Comparison of ENCODE assay signal across 8 cellular contexts in the genomic region with DNA sequence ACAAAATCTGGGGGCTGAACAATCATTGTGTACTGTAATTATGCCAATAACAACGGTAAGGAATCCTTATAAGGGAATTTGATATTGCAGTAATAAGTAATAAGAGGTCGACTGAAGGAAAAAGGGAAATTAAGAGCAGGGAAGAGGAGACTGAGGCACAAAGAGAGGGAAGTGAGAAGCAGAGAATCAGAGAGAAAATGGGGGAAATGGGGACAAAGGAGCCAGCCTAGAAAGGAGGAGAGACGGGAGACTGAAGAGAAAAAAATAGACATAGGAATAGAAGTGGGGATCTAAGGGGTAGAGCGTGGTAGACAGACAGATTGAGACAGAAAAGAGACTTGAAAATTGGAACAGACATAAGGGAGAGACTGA. TPM values are rescaled to one million over a fixed set of nuclear protein-coding genes. Genes with fewer than 3 reads are reported as not detected.
DNase-seq lines count a peak whose midpoint lies in the region; ATAC-seq and TF ChIP-seq lines count a peak whose summit lies in the region.

No MANE protein-coding gene starts in this region.

- H3K4me3 ChIP-seq in right atrium auricular region, result peak overlapping the region; percentile 37 to 52

- peak overlapping the region; percentile 66 to 73 for H3K4me3 Mint-ChIP-seq in effector memory CD8-positive, alpha-beta T cell
- H3K4me3 Mint-ChIP-seq in natural killer cell, result peak overlapping the region; percentile 97

- H3K27ac ChIP-seq in right atrium auricular region, result peak overlapping the region in 1 of 2 donors; percentile 54

- peaks cover 25 to 29% of the 10 kb centered on the region in 2 donors for H3K27me3 Mint-ChIP-seq in effector memory CD8-positive, alpha-beta T cell
- peaks cover 9 to 16% of the 10 kb centered on the region in 2 donors for H3K27me3 Mint-ChIP-seq in natural killer cell (ENCODE audit: low read depth in 2 of 2)

- H3K36me3 Mint-ChIP-seq in effector memory CD8-positive, alpha-beta T cell (ENCODE audit: insufficient read depth), result no peaks in the 10 kb centered on the region
- peaks cover 15% of the 10 kb centered on the region for H3K36me3 Mint-ChIP-seq in natural killer cell

- no peaks in the 10 kb centered on the region for H3K4me1 Mint-ChIP-seq in effector memory CD8-positive, alpha-beta T cell (ENCODE audit: low read depth in 2 of 2)
- peaks cover 14 to 15% of the 10 kb centered on the region in 2 donors for H3K4me1 Mint-ChIP-seq in natural killer cell

- peaks cover 0 to 80% of the 10 kb centered on the region in 2 donors for H3K9me3 ChIP-seq in right atrium auricular region

- no peak overlapping the region for H3K27ac Mint-ChIP-seq in effector memory CD8-positive, alpha-beta T cell
- H3K27ac Mint-ChIP-seq in natural killer cell, result peak overlapping the region; percentile 87 to 91

- no peaks in the 10 kb centered on the region for H3K4me1 ChIP-seq in right atrium auricular region

- intact Hi-C loops in Right ventricle myocardium inferior (cut with DNase I), result loop anchor here (2.0 kb wide), 1 partner anchor 42 kb away; no protein-coding TSS in a partner anchor
- intact Hi-C loops in natural killer cell (cut with micrococcal nuclease), result no loop called here

- no peak for TF ChIP-seq CTCF in right atrium auricular region (IDR thresholded peaks at IDR 0.05)
- no peak for TF ChIP-seq CTCF in natural killer cell (IDR thresholded peaks at IDR 0.05)

- peaks cover 20 to 26% of the 10 kb centered on the region in 2 donors for H3K9me3 Mint-ChIP-seq in effector memory CD8-positive, alpha-beta T cell
- peaks cover 13% of the 10 kb centered on the region in 2 donors for H3K9me3 Mint-ChIP-seq in natural killer cell

- no peaks in the 10 kb centered on the region for H3K27me3 ChIP-seq in right atrium auricular region

- DNase-seq in right atrium auricular region (ENCODE audit: low spot score) (no peak), Right ventricle myocardium inferior (ENCODE audit: missing footprints) (no peak), natural killer cell (no peak), SHP77 treated with DMSO at 0.1 percent for 48 hours (lab: John Stamatoyannopoulos, UW) (no peak)
- DNase-seq in effector memory CD8-positive, alpha-beta T cell, result no peak
- no peak for DNase-seq in activated effector memory CD4-positive, alpha-beta T cell treated with anti-CD3 and anti-CD28 coated beads, Interleukin-2, amount 50 U/mL, for 16 hours

- ATAC-seq in Right ventricle myocardium inferior (no peak), natural killer cell (no peak), HG02981 (IDR thresholded peaks at IDR 0.05; ENCODE audit: unreplicated experiment) (no peak), GM21360 (IDR thresholded peaks at IDR 0.05; ENCODE audit: unreplicated experiment) (no peak)
- ATAC-seq in effector memory CD8-positive, alpha-beta T cell (replicated peaks), result no peak

- H3K36me3 ChIP-seq in right atrium auricular region, result peaks cover 2% of the 10 kb centered on the region

RNA-seq across cellular contexts. Expression of gene ZNF300, which starts 0.5 kb away (rescaled TPM):
- total RNA-seq in right atrium auricular region (1 to 10 TPM in 1 of 2 donors, under 1 TPM in 1; 0.74 to 1.6 TPM), Right ventricle myocardium inferior (0.76 TPM), natural killer cell (1 to 10 TPM; 5.8 to 9.9 (median 6.2) TPM)

RNA-seq across cellular contexts. Expression of gene IRGM, which starts 59.0 kb away (rescaled TPM):
- total RNA-seq in right atrium auricular region (not detected), Right ventricle myocardium inferior (not detected), natural killer cell (1 to 10 TPM in 2 of 3 donors, under 1 TPM in 1; 0.85 to 5.7 (median 2.4) TPM)

Comparison
In these comparisons a context has a peak if more than half of its experiments do, and no peak if none do; other contexts are left out.
1. H3K27ac Mint-ChIP-seq: peak in natural killer cell (2 of 2); none in effector memory CD8-positive, alpha-beta T cell (0 of 2).